Comparison of ENCODE assay signal across 2 cellular contexts in the genomic region with DNA sequence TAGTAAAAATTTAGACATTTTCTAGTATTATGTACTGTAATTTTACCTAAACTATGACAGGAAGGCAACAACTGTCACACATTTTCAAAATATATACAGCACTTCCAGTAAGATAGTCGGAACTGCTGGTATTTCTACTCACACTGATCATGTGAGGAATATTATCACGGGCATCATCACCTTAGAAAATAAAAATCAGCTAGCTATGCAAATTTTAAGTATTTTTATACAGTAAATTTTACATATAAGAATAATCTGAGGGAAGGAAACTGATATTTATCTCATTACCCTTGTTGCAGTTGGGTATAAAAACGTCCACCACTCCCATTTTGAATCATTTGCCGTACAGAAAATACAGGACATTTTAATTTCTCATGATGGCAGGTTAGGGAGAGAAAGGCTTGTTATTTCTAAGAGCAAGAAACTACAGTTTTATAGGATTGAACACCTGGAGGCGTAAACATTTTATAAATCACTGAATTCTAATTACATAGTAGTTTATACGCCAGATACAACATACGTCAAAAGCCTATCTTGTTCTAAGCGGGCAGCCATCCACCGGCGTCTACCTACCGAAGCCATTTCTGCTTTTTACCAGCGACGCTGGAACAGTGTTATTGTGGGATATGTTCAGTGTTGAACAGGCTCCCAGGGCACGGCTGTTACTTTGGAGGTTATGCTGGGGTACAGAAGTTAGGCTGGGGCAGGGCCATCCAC.
TF ChIP-seq lines count a peak whose summit lies in the region.

No MANE protein-coding gene starts in this region.

TF ChIP-seq in SK-N-SH, 30 proteins besides CTCF, POLR2A, EP300 and RAD21 (continued from another document):
- TF ChIP-seq, protein P1, sequence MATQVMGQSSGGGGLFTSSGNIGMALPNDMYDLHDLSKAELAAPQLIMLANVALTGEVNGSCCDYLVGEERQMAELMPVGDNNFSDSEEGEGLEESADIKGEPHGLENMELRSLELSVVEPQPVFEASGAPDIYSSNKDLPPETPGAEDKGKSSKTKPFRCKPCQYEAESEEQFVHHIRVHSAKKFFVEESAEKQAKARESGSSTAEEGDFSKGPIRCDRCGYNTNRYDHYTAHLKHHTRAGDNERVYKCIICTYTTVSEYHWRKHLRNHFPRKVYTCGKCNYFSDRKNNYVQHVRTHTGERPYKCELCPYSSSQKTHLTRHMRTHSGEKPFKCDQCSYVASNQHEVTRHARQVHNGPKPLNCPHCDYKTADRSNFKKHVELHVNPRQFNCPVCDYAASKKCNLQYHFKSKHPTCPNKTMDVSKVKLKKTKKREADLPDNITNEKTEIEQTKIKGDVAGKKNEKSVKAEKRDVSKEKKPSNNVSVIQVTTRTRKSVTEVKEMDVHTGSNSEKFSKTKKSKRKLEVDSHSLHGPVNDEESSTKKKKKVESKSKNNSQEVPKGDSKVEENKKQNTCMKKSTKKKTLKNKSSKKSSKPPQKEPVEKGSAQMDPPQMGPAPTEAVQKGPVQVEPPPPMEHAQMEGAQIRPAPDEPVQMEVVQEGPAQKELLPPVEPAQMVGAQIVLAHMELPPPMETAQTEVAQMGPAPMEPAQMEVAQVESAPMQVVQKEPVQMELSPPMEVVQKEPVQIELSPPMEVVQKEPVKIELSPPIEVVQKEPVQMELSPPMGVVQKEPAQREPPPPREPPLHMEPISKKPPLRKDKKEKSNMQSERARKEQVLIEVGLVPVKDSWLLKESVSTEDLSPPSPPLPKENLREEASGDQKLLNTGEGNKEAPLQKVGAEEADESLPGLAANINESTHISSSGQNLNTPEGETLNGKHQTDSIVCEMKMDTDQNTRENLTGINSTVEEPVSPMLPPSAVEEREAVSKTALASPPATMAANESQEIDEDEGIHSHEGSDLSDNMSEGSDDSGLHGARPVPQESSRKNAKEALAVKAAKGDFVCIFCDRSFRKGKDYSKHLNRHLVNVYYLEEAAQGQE (IDR thresholded peaks at IDR 0.05; ENCODE audit: low read depth, low read length), result no peak
- no peak for TF ChIP-seq GABPA (IDR thresholded peaks at IDR 0.05; ENCODE audit: low read depth)

TF ChIP-seq in SK-N-SH treated with all-trans-retinoic acid at 6 μM for 48 hours, 23 proteins besides CTCF, POLR2A, EP300 and RAD21 (continued from another document):
- TF ChIP-seq, protein P2, sequence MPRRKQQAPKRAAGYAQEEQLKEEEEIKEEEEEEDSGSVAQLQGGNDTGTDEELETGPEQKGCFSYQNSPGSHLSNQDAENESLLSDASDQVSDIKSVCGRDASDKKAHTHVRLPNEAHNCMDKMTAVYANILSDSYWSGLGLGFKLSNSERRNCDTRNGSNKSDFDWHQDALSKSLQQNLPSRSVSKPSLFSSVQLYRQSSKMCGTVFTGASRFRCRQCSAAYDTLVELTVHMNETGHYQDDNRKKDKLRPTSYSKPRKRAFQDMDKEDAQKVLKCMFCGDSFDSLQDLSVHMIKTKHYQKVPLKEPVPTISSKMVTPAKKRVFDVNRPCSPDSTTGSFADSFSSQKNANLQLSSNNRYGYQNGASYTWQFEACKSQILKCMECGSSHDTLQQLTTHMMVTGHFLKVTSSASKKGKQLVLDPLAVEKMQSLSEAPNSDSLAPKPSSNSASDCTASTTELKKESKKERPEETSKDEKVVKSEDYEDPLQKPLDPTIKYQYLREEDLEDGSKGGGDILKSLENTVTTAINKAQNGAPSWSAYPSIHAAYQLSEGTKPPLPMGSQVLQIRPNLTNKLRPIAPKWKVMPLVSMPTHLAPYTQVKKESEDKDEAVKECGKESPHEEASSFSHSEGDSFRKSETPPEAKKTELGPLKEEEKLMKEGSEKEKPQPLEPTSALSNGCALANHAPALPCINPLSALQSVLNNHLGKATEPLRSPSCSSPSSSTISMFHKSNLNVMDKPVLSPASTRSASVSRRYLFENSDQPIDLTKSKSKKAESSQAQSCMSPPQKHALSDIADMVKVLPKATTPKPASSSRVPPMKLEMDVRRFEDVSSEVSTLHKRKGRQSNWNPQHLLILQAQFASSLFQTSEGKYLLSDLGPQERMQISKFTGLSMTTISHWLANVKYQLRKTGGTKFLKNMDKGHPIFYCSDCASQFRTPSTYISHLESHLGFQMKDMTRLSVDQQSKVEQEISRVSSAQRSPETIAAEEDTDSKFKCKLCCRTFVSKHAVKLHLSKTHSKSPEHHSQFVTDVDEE (CRISPR knock-in tag; IDR thresholded peaks at IDR 0.05), result no peak
- TF ChIP-seq PPARA (CRISPR knock-in tag; IDR thresholded peaks at IDR 0.05; ENCODE audit: borderline replicate concordance), result no peak
- no peak for TF ChIP-seq ZC3H10 (CRISPR knock-in tag; IDR thresholded peaks at IDR 0.05)
- TF ChIP-seq ZNF70 (CRISPR knock-in tag; IDR thresholded peaks at IDR 0.05), result no peak
- no peak for TF ChIP-seq ZFP30 (CRISPR knock-in tag; IDR thresholded peaks at IDR 0.05)
- no peak for TF ChIP-seq ISL1 (CRISPR knock-in tag; IDR thresholded peaks at IDR 0.05)
- TF ChIP-seq TOX (CRISPR knock-in tag; IDR thresholded peaks at IDR 0.05; ENCODE audit: borderline replicate concordance), result no peak
- TF ChIP-seq GLIS3 (CRISPR knock-in tag; IDR thresholded peaks at IDR 0.05), result no peak
- TF ChIP-seq ZFP3 (CRISPR knock-in tag; IDR thresholded peaks at IDR 0.05), result no peak
